Comparison of ENCODE assay signal across 5 cellular contexts in genomic region chr1:20789598-20789997, GRCh38. TPM values are rescaled to one million over a fixed set of nuclear protein-coding genes. Genes with fewer than 3 reads are reported as not detected.
"Had no signal": no experiment of that assay in that cellular context is flagged by ENCODE, and none has a peak within 500 bp of the region (broad histone marks: within the 10 kb centered on the region; RNA-seq: fewer than 3 reads in every experiment).

No MANE protein-coding gene starts in this region.

RNA-seq across cellular contexts. Expression of gene SH2D5, which starts 57.1 kb away (rescaled TPM):
- total RNA-seq: activated CD4-positive, alpha-beta T cell treated with anti-CD3 and anti-CD28 coated beads, Interleukin-2, amount 10 ng/mL, durations not matched to agents 7 days and 5 days; activated CD8-positive, alpha-beta memory T cell treated with anti-CD3 and anti-CD28 coated beads, Interleukin-2, amount 10 ng/mL, durations not matched to agents 7 days and 5 days; ascending aorta; body of pancreas; cardiac septum had no signal
